Comparison of ENCODE assay signal across 16 cellular contexts in the genomic region with DNA sequence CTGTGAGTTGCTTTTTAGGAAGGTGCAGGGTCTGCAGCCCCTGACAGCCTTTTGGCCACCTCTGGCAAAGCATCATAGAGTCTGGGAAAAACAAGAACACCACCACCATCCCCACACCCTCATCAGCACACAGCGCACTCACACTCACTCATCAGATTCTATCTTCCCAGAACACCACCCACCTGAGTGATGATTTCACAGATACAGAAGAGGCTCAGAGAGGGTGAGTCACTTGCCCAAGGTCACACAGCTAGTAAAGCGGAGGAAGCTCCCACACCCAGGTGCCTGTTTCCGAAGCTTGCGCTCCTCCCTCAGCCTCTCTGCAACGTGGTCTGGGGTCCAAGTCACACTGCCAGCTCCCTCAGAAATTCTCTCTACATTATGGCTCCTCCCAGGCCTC. TPM values are rescaled to one million over a fixed set of nuclear protein-coding genes. Genes with fewer than 3 reads are reported as not detected.
DNase-seq lines count a peak whose midpoint lies in the region; ATAC-seq and TF ChIP-seq lines count a peak whose summit lies in the region.
"Had no signal": no experiment of that assay in that cellular context is flagged by ENCODE, and none has a peak within 500 bp of the region (broad histone marks: within the 10 kb centered on the region; RNA-seq: fewer than 3 reads in every experiment).

No MANE protein-coding gene starts in this region.

- no peak for TF ChIP-seq CTCF in natural killer cell (IDR thresholded peaks at IDR 0.05)

- peaks cover 27% of the 10 kb centered on the region for H3K4me1 Mint-ChIP-seq in activated naive CD8-positive, alpha-beta T cell treated with anti-CD3 and anti-CD28 coated beads, Interleukin-2, amount 50 U/mL, for 24 hours
- peaks cover 8% of the 10 kb centered on the region for H3K4me1 Mint-ChIP-seq in activated naive CD8-positive, alpha-beta T cell treated with anti-CD3 and anti-CD28 coated beads for 36 hours
- no peaks in the 10 kb centered on the region for H3K4me1 Mint-ChIP-seq in natural killer cell

- peak; percentile 52 for DNase-seq in activated CD4-positive, alpha-beta T cell treated with anti-CD3 and anti-CD28 coated beads for 48 hours
- DNase-seq in activated CD4-positive, alpha-beta T cell treated with anti-CD3 and anti-CD28 coated beads, Interleukin-2, amount 50 U/mL, for 1 hour: no peak
- DNase-seq in activated naive CD8-positive, alpha-beta T cell treated with anti-CD3 and anti-CD28 coated beads, Interleukin-2, amount 50 U/mL, for 24 hours: no peak
- DNase-seq in activated naive CD8-positive, alpha-beta T cell treated with anti-CD3 and anti-CD28 coated beads for 36 hours: no peak
- DNase-seq in head of caudate nucleus (peak in 40 of 42 donors; percentile 31 to 91 (median 64)), natural killer cell (no peak)
- DNase-seq in stimulated activated CD8-positive, alpha-beta memory T cell treated with anti-CD3 and anti-CD28 coated beads, Interleukin-4, amount 100 ng/mL, for 48 hours: peak; percentile 45
- DNase-seq: CD8-positive, alpha-beta T cell; H9; IMR-90; Kasumi-1; MM.1S; NCI-H1092 treated with DMSO at 0.1 percent for 48 hours; NCI-H1694; NCI-H510A treated with DMSO at 0.1 percent for 48 hours; PC-9 had no signal

- H3K36me3 Mint-ChIP-seq in activated naive CD8-positive, alpha-beta T cell treated with anti-CD3 and anti-CD28 coated beads, Interleukin-2, amount 50 U/mL, for 24 hours (ENCODE audit: low read depth): no peaks in the 10 kb centered on the region
- H3K36me3 Mint-ChIP-seq in activated naive CD8-positive, alpha-beta T cell treated with anti-CD3 and anti-CD28 coated beads for 36 hours: no peaks in the 10 kb centered on the region
- H3K36me3 Mint-ChIP-seq in natural killer cell: no peaks in the 10 kb centered on the region
- H3K36me3 Mint-ChIP-seq: CD8-positive, alpha-beta T cell had no signal

- H3K4me3 Mint-ChIP-seq in activated naive CD8-positive, alpha-beta T cell treated with anti-CD3 and anti-CD28 coated beads, Interleukin-2, amount 50 U/mL, for 24 hours: no peak overlapping the region
- H3K4me3 Mint-ChIP-seq in activated naive CD8-positive, alpha-beta T cell treated with anti-CD3 and anti-CD28 coated beads for 36 hours: no peak overlapping the region
- H3K4me3 Mint-ChIP-seq in natural killer cell: no peak overlapping the region
- H3K4me3 Mint-ChIP-seq: CD8-positive, alpha-beta T cell; H9 had no signal

- H3K27ac Mint-ChIP-seq in activated naive CD8-positive, alpha-beta T cell treated with anti-CD3 and anti-CD28 coated beads, Interleukin-2, amount 50 U/mL, for 24 hours: no peak overlapping the region
- no peak overlapping the region for H3K27ac Mint-ChIP-seq in activated naive CD8-positive, alpha-beta T cell treated with anti-CD3 and anti-CD28 coated beads for 36 hours
- H3K27ac Mint-ChIP-seq in natural killer cell: no peak overlapping the region
- H3K27ac Mint-ChIP-seq: CD8-positive, alpha-beta T cell had no signal

- ATAC-seq in activated naive CD8-positive, alpha-beta T cell treated with anti-CD3 and anti-CD28 coated beads, Interleukin-2, amount 50 U/mL, for 24 hours: peak; percentile 85
- ATAC-seq in natural killer cell: no peak
- ATAC-seq: CD8-positive, alpha-beta T cell had no signal

- peaks cover 6% of the 10 kb centered on the region for H3K9me3 Mint-ChIP-seq in activated naive CD8-positive, alpha-beta T cell treated with anti-CD3 and anti-CD28 coated beads, Interleukin-2, amount 50 U/mL, for 24 hours
- peaks cover 2% of the 10 kb centered on the region for H3K9me3 Mint-ChIP-seq in activated naive CD8-positive, alpha-beta T cell treated with anti-CD3 and anti-CD28 coated beads for 36 hours
- no peaks in the 10 kb centered on the region for H3K9me3 Mint-ChIP-seq in natural killer cell
- H3K9me3 Mint-ChIP-seq: CD8-positive, alpha-beta T cell had no signal

- intact Hi-C loops in head of caudate nucleus (cut with DNase I) (no loop called here), natural killer cell (cut with micrococcal nuclease) (no loop called here)

- H3K27me3 Mint-ChIP-seq in activated naive CD8-positive, alpha-beta T cell treated with anti-CD3 and anti-CD28 coated beads, Interleukin-2, amount 50 U/mL, for 24 hours: peaks cover 1% of the 10 kb centered on the region
- peaks cover 1% of the 10 kb centered on the region for H3K27me3 Mint-ChIP-seq in activated naive CD8-positive, alpha-beta T cell treated with anti-CD3 and anti-CD28 coated beads for 36 hours
- H3K27me3 Mint-ChIP-seq in natural killer cell (ENCODE audit: low read depth in 2 of 2): peaks cover 0 to 22% of the 10 kb centered on the region in 2 donors

RNA-seq across cellular contexts. Expression of a gene that starts 41.8 kb away (rescaled TPM):
- 10 to 100 TPM; 40.2 to 41.2 TPM for total RNA-seq in activated naive CD8-positive, alpha-beta T cell treated with anti-CD3 and anti-CD28 coated beads for 36 hours
- total RNA-seq in natural killer cell: 10 to 100 TPM in 1 of 3 donors, 1 to 10 TPM in 2; 1.4 to 13.9 (median 3.1) TPM
- total RNA-seq: IMR-90, PC-9 had no signal

Comparison
In these comparisons a context has a peak if more than half of its experiments do, and no peak if none do; other contexts are left out.
1. DNase-seq: peak in activated CD4-positive, alpha-beta T cell treated with anti-CD3 and anti-CD28 coated beads for 48 hours (single experiment), head of caudate nucleus (40 of 42) and stimulated activated CD8-positive, alpha-beta memory T cell treated with anti-CD3 and anti-CD28 coated beads, Interleukin-4, amount 100 ng/mL, for 48 hours (single experiment); none in activated CD4-positive, alpha-beta T cell treated with anti-CD3 and anti-CD28 coated beads, Interleukin-2, amount 50 U/mL, for 1 hour (single experiment), activated naive CD8-positive, alpha-beta T cell treated with anti-CD3 and anti-CD28 coated beads, Interleukin-2, amount 50 U/mL, for 24 hours (single experiment), activated naive CD8-positive, alpha-beta T cell treated with anti-CD3 and anti-CD28 coated beads for 36 hours (single experiment) and natural killer cell (single experiment).